ENCODE assay signal across 8 cellular contexts in the genomic region with DNA sequence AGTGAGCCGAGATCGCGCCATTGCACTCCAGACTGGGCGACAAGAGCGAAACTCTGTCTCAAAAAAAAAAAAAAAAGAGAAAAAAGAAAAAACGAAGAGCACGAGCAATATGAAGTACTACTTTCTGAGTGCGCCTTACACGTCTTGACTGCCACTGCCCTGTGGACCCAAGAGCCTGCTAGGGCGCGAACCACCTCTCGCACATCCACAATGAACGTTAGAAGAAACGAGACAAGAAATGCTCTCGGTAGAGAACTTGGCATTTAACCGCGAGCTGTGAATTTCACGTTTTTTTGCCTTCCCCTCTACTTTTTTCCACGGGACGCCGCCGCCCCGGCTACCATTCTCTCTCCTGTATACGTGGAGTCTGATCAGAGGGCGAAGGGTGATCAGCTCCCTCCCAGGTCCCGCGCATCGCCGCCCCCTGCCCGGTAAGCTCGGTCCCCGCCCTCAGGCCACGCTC. TPM values are rescaled to one million over a fixed set of nuclear protein-coding genes. Genes with fewer than 3 reads are reported as not detected.
A peak's percentile ranks its signal among the peaks of the same experiment; 100 is the strongest.
DNase-seq lines count a peak whose midpoint lies in the region; ATAC-seq lines count a peak whose summit lies in the region.

No MANE protein-coding gene starts in this region.

- H3K27me3 Mint-ChIP-seq in CD4-positive, CD25-positive, alpha-beta regulatory T cell = peaks cover 4% of the 10 kb centered on the region
- no peaks in the 10 kb centered on the region for H3K27me3 Mint-ChIP-seq in activated naive CD8-positive, alpha-beta T cell treated with anti-CD3 and anti-CD28 coated beads for 36 hours
- H3K27me3 Mint-ChIP-seq in immature natural killer cell (ENCODE audit: low read depth in 3 of 3) = peaks cover 10 to 12% (median 11%) of the 10 kb centered on the region in 3 donors

- no peak for ATAC-seq in CD4-positive, CD25-positive, alpha-beta regulatory T cell (ENCODE audit: low read depth in 2 of 2)
- ATAC-seq in HG02642 (IDR thresholded peaks at IDR 0.05; ENCODE audit: poor library complexity, unreplicated experiment) = peak; percentile 19

- peak overlapping the region; percentile 96 for H3K27ac ChIP-seq in CD4-positive, CD25-positive, alpha-beta regulatory T cell (ENCODE audit: insufficient read depth, low read length, poor library complexity, severe bottlenecking)
- H3K27ac ChIP-seq in temporal lobe (ENCODE audit: low read depth, low read length) = peak overlapping the region; percentile 91

- peak overlapping the region; percentile 97 to 98 (median 98) for H3K27ac Mint-ChIP-seq in CD4-positive, CD25-positive, alpha-beta regulatory T cell
- H3K27ac Mint-ChIP-seq in activated naive CD8-positive, alpha-beta T cell treated with anti-CD3 and anti-CD28 coated beads for 36 hours = peak overlapping the region; percentile 100
- H3K27ac Mint-ChIP-seq in immature natural killer cell = peak overlapping the region; percentile 94 to 98 (median 98)

- peaks cover 4 to 49% (median 24%) of the 10 kb centered on the region in 4 donors for H3K4me1 Mint-ChIP-seq in CD4-positive, CD25-positive, alpha-beta regulatory T cell
- peaks cover 37% of the 10 kb centered on the region for H3K4me1 Mint-ChIP-seq in activated naive CD8-positive, alpha-beta T cell treated with anti-CD3 and anti-CD28 coated beads for 36 hours
- H3K4me1 Mint-ChIP-seq in immature natural killer cell = peaks cover 30 to 37% of the 10 kb centered on the region in 2 donors

- no peaks in the 10 kb centered on the region for H3K9me3 Mint-ChIP-seq in CD4-positive, CD25-positive, alpha-beta regulatory T cell
- no peaks in the 10 kb centered on the region for H3K9me3 Mint-ChIP-seq in activated naive CD8-positive, alpha-beta T cell treated with anti-CD3 and anti-CD28 coated beads for 36 hours
- H3K9me3 Mint-ChIP-seq in immature natural killer cell = no peaks in the 10 kb centered on the region

- peaks cover 14% of the 10 kb centered on the region for H3K36me3 ChIP-seq in CD4-positive, CD25-positive, alpha-beta regulatory T cell (ENCODE audit: control insufficient read depth, insufficient read depth, low read length)

- H3K4me3 Mint-ChIP-seq in CD4-positive, CD25-positive, alpha-beta regulatory T cell = peak overlapping the region; percentile 85 to 96 (median 93)
- H3K4me3 Mint-ChIP-seq in activated naive CD8-positive, alpha-beta T cell treated with anti-CD3 and anti-CD28 coated beads for 36 hours = peak overlapping the region; percentile 96
- peak overlapping the region; percentile 89 to 94 (median 92) for H3K4me3 Mint-ChIP-seq in immature natural killer cell

- H3K4me3 ChIP-seq in CD4-positive, CD25-positive, alpha-beta regulatory T cell (ENCODE audit: low read depth, low read length) = peak overlapping the region; percentile 78

- DNase-seq in CD4-positive, CD25-positive, alpha-beta regulatory T cell = no peak
- DNase-seq in activated naive CD8-positive, alpha-beta T cell treated with anti-CD3 and anti-CD28 coated beads for 36 hours = no peak
- DNase-seq in immature natural killer cell (no peak), NCI-H1436 treated with DMSO at 0.1 percent for 48 hours (lab: John Stamatoyannopoulos, UW) (no peak), GM19240 (ENCODE audit: insufficient read length, low spot score) (no peak), UCSD-AML1 (lab: John Stamatoyannopoulos, UW; ENCODE audit: unreplicated experiment) (no peak)

- H3K36me3 Mint-ChIP-seq in CD4-positive, CD25-positive, alpha-beta regulatory T cell = peaks cover 5% of the 10 kb centered on the region
- peaks cover 19% of the 10 kb centered on the region for H3K36me3 Mint-ChIP-seq in activated naive CD8-positive, alpha-beta T cell treated with anti-CD3 and anti-CD28 coated beads for 36 hours
- peaks cover 3 to 12% (median 9%) of the 10 kb centered on the region in 3 donors for H3K36me3 Mint-ChIP-seq in immature natural killer cell

- no peaks in the 10 kb centered on the region for H3K9me3 ChIP-seq in CD4-positive, CD25-positive, alpha-beta regulatory T cell (ENCODE audit: control insufficient read depth in 2 of 2, low read length in 2 of 2)

- H3K27me3 ChIP-seq in CD4-positive, CD25-positive, alpha-beta regulatory T cell (ENCODE audit: control insufficient read depth, insufficient read depth, low read length) = no peaks in the 10 kb centered on the region

- H3K4me1 ChIP-seq in CD4-positive, CD25-positive, alpha-beta regulatory T cell (ENCODE audit: control insufficient read depth, insufficient read depth, low read length, poor library complexity, severe bottlenecking) = peaks cover 18% of the 10 kb centered on the region

RNA-seq across cellular contexts. Expression of a gene that starts 0.5 kb away (rescaled TPM):
- 72.5 TPM for total RNA-seq in CD4-positive, CD25-positive, alpha-beta regulatory T cell
- polyA plus RNA-seq in CD4-positive, CD25-positive, alpha-beta regulatory T cell = 10 to 100 TPM; 14.0 to 16.5 (median 15.0) TPM
- total RNA-seq in activated naive CD8-positive, alpha-beta T cell treated with anti-CD3 and anti-CD28 coated beads for 36 hours = 100 to 1,000 TPM; 125 to 136 TPM
- polyA plus RNA-seq in immature natural killer cell = 10 to 100 TPM; 12.7 to 22.1 (median 14.7) TPM
- 27.0 TPM for total RNA-seq in temporal lobe

RNA-seq across cellular contexts. Expression of a gene that starts 17.1 kb away (rescaled TPM):
- total RNA-seq in CD4-positive, CD25-positive, alpha-beta regulatory T cell = not detected
- polyA plus RNA-seq in CD4-positive, CD25-positive, alpha-beta regulatory T cell = not detected
- under 1 TPM; 0.44 to 0.52 TPM for total RNA-seq in activated naive CD8-positive, alpha-beta T cell treated with anti-CD3 and anti-CD28 coated beads for 36 hours
- not detected for polyA plus RNA-seq in immature natural killer cell
- 36.6 TPM for total RNA-seq in temporal lobe

RNA-seq across cellular contexts. Expression of a gene that starts 22.9 kb away (rescaled TPM):
- 12.1 TPM for total RNA-seq in CD4-positive, CD25-positive, alpha-beta regulatory T cell
- polyA plus RNA-seq in CD4-positive, CD25-positive, alpha-beta regulatory T cell = 10 to 100 TPM; 14.3 to 22.1 (median 17.2) TPM
- 10 to 100 TPM; 14.4 to 14.8 TPM for total RNA-seq in activated naive CD8-positive, alpha-beta T cell treated with anti-CD3 and anti-CD28 coated beads for 36 hours
- polyA plus RNA-seq in immature natural killer cell = 10 to 100 TPM; 15.6 to 31.1 (median 17.0) TPM
- 5.9 TPM for total RNA-seq in temporal lobe

RNA-seq across cellular contexts. Expression of a gene that starts 28.4 kb away (rescaled TPM):
- 1.1 TPM for total RNA-seq in CD4-positive, CD25-positive, alpha-beta regulatory T cell
- not detected for polyA plus RNA-seq in CD4-positive, CD25-positive, alpha-beta regulatory T cell
- total RNA-seq in activated naive CD8-positive, alpha-beta T cell treated with anti-CD3 and anti-CD28 coated beads for 36 hours = 1 to 10 TPM; 2.1 to 3.2 TPM
- under 1 TPM in 1 of 3 donors, not detected in 2; 0.86 TPM for polyA plus RNA-seq in immature natural killer cell
- total RNA-seq in temporal lobe = 0.74 TPM

RNA-seq across cellular contexts. Expression of a gene that starts 39.3 kb away (rescaled TPM):
- 93.4 TPM for total RNA-seq in CD4-positive, CD25-positive, alpha-beta regulatory T cell
- polyA plus RNA-seq in CD4-positive, CD25-positive, alpha-beta regulatory T cell = 1 to 10 TPM; 1.7 to 3.7 (median 2.6) TPM
- total RNA-seq in activated naive CD8-positive, alpha-beta T cell treated with anti-CD3 and anti-CD28 coated beads for 36 hours = 10 to 100 TPM; 31.8 to 32.4 TPM
- polyA plus RNA-seq in immature natural killer cell = 1 to 10 TPM; 2.0 to 4.4 (median 2.7) TPM
- 7.1 TPM for total RNA-seq in temporal lobe

Comparison
In these comparisons a context has a peak if more than half of its experiments do, and no peak if none do; other contexts are left out.
1. RNA of a gene that starts 17.1 kb away (total RNA-seq): 36.6 TPM in temporal lobe (single experiment); 0.44 to 0.52 TPM in activated naive CD8-positive, alpha-beta T cell treated with anti-CD3 and anti-CD28 coated beads for 36 hours and not detected in CD4-positive, CD25-positive, alpha-beta regulatory T cell (single experiment); every median in the first group is over 10 times any median in the second.
2. Peak in every context shown above with its lines, with median percentiles within 50 percentile points of each other: H3K27ac Mint-ChIP-seq and H3K4me3 Mint-ChIP-seq.